ENCODE assay signal across 9 cellular contexts in genomic region chr5:127313847-127314473, GRCh38. TPM values are rescaled to one million over a fixed set of nuclear protein-coding genes. Genes with fewer than 3 reads are reported as not detected.
A peak's percentile ranks its signal among the peaks of the same experiment; 100 is the strongest.
DNase-seq lines count a peak whose midpoint lies in the region; ATAC-seq, FAIRE-seq and TF ChIP-seq lines count a peak whose summit lies in the region.
"Had no signal": no experiment of that assay in that cellular context is flagged by ENCODE, and none has a peak within 500 bp of the region (broad histone marks: within the 10 kb centered on the region; RNA-seq: fewer than 3 reads in every experiment).

No MANE protein-coding gene starts in this region.

- no peak overlapping the region for H2AFZ ChIP-seq in fibroblast of lung (ENCODE audit: low read length)

- H3K4me3 ChIP-seq in BE2C (ENCODE audit: low read depth, low read length), result no peak overlapping the region
- no peak overlapping the region for H3K4me3 ChIP-seq in fibroblast of lung (replicated peaks in 1 of 4; ENCODE audit: control extremely low read depth in 1 of 4, insufficient read depth in 1 of 4, low read depth in 3 of 4, low read length in 4 of 4)
- H3K4me3 ChIP-seq in pancreas, result no peak overlapping the region

- H3K4me1 ChIP-seq in BE2C, result no peaks in the 10 kb centered on the region
- H3K4me1 ChIP-seq in fibroblast of lung (ENCODE audit: control insufficient read depth, extremely low read depth, insufficient read depth, low read length), result no peaks in the 10 kb centered on the region
- no peaks in the 10 kb centered on the region for H3K4me1 ChIP-seq in pancreas

- no peaks in the 10 kb centered on the region for H3K79me2 ChIP-seq in fibroblast of lung (ENCODE audit: control insufficient read depth, insufficient read depth, low read length)

- DNase-seq in BE2C (peak; percentile 66), NOMO-1 treated with DMSO at 0.1 percent for 48 hours (lab: John Stamatoyannopoulos, UW; ENCODE audit: unreplicated experiment) (peak; percentile 61), fibroblast of lung (ENCODE audit: low read depth in 2 of 2) (peak; percentile 17 to 54), pancreas (peak; percentile 22 to 85 (median 50)), urothelium cell line (ENCODE audit: low spot score) (peak; percentile 77)
- peak; percentile 43 for DNase-seq in activated CD8-positive, alpha-beta memory T cell treated with anti-CD3 and anti-CD28 coated beads, Interleukin-2, amount 50 U/mL, for 24 hours (ENCODE audit: extremely low read depth)

- H3K27ac ChIP-seq in fibroblast of lung (ENCODE audit: insufficient read depth, low read length), result no peak overlapping the region
- no peak overlapping the region for H3K27ac ChIP-seq in pancreas

- 37 to 57% methylated on average over 7 of the region's 7 CpGs for WGBS in pancreas, 2 donors

- H3K9me3 ChIP-seq in BE2C, result no peaks in the 10 kb centered on the region
- H3K9me3 ChIP-seq in fibroblast of lung (ENCODE audit: control insufficient read depth, insufficient read depth, low read depth, low read length), result no peaks in the 10 kb centered on the region
- no peaks in the 10 kb centered on the region for H3K9me3 ChIP-seq in pancreas

- H3K36me3 ChIP-seq in BE2C, result no peaks in the 10 kb centered on the region
- H3K36me3 ChIP-seq in fibroblast of lung (ENCODE audit: control insufficient read depth, insufficient read depth, low read length), result no peaks in the 10 kb centered on the region
- no peaks in the 10 kb centered on the region for H3K36me3 ChIP-seq in pancreas

- H3K9ac ChIP-seq in fibroblast of lung (ENCODE audit: insufficient read depth, low read length), result no peak overlapping the region

- no peak for FAIRE-seq in pancreas (lab: Jason Lieb, UNC)
- no peak for FAIRE-seq in urothelium cell line (lab: Jason Lieb, UNC)

- TF ChIP-seq CTCF in BE2C (IDR thresholded peaks at IDR 0.05; ENCODE audit: low read depth, low read length) (peak; percentile 91), fibroblast of lung (conservative IDR thresholded peaks at IDR 0.05 in 1 of 2, IDR thresholded peaks at IDR 0.05 in 1 of 2; ENCODE audit: low read depth in 1 of 2, low read length in 2 of 2) (peak; percentile 83), pancreas (IDR thresholded peaks at IDR 0.05) (peak; percentile 45 to 69 (median 58))

- intact Hi-C loops in pancreas (cut with DNase I), result no loop called here

- no peaks in the 10 kb centered on the region for H4K20me1 ChIP-seq in fibroblast of lung (ENCODE audit: control insufficient read depth, extremely low read depth, insufficient read depth, low read length)

- peaks cover 20% of the 10 kb centered on the region for H3K27me3 ChIP-seq in BE2C
- H3K27me3 ChIP-seq in fibroblast of lung (ENCODE audit: control insufficient read depth, insufficient read depth, low read length), result peaks cover 8% of the 10 kb centered on the region
- H3K27me3 ChIP-seq in pancreas, result no peaks in the 10 kb centered on the region

- ATAC-seq in GM18858 (IDR thresholded peaks at IDR 0.05; ENCODE audit: unreplicated experiment) (peak; percentile 89), HG03039 (IDR thresholded peaks at IDR 0.05; ENCODE audit: unreplicated experiment) (peak; percentile 86), pancreas (peak; percentile 73 to 89 (median 84))

- H3K4me2 ChIP-seq in fibroblast of lung (ENCODE audit: extremely low read depth, insufficient read depth, low read length), result no peak overlapping the region

RNA-seq across cellular contexts. Expression of gene MEGF10, which starts 23.4 kb away (rescaled TPM):
- polyA plus RNA-seq in BE2C (2012; ENCODE audit: insufficient read depth, insufficient read length, low read depth), result not detected
- total RNA-seq in fibroblast of lung, result under 0.01 TPM in 2 replicates
- polyA plus RNA-seq in fibroblast of lung, result 0.02 and 0.09 TPM in 2 replicates
- not detected in 2 replicates for polyA plus RNA-seq in fibroblast of lung (2012)
- polyA minus RNA-seq in fibroblast of lung (ENCODE audit: low replicate concordance), result not detected in 2 replicates
- under 1 TPM; 0.03 to 0.59 (median 0.10) TPM for total RNA-seq in pancreas
- polyA plus RNA-seq in pancreas, result under 1 TPM in 1 of 2 donors, not detected in 1; 0.02 TPM
- total RNA-seq: T-helper 2 cell treated with Interferon-gamma antibody and Interleukin-4, amounts not matched to agents 100 ng/mL and 5 ng/mL, for 36 hours had no signal
